Comparison of ENCODE assay signal across 8 cellular contexts in the genomic region with DNA sequence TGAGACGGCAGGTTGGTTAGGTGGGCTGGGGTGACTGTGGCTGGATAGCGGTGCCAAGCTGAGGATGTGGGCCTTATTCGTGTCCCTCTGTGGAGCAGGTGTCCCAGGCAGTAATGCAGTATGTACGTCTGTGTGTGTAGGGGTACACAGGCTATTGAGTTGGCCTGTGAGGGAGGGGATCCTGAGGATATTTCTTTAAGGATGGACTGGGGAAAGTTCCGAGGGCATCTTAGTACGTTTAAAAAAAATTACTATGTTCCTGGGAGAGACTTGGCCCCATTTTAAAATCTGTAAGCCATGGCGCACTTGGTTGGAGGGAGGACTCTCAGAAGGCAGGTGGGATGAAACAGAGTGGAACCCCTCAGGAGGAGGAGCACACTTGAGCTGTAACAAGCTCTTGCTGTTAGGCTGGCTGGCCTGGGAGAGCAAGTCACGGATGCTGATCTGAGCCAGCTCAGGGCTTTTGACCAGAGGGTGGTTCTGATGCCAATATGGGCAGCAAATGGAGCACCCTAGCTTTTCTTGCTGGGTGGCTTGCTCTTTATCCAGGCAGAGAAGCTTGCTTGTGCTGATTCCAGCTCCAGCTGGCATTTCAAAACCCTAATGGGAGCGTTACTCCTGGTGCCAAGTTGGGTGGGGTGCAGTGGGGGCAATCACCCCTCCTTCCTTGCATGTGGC. TPM values are rescaled to one million over a fixed set of nuclear protein-coding genes. Genes with fewer than 3 reads are reported as not detected.
DNase-seq lines count a peak whose midpoint lies in the region; ATAC-seq, FAIRE-seq and TF ChIP-seq lines count a peak whose summit lies in the region.

No MANE protein-coding gene starts in this region.

- in situ Hi-C loops in HepG2 (cut with HindIII; ENCODE audit: extremely low pct_ligation_motif_present, low pct_unique_long_range_greater_than_20kb) (loop anchor here (10.0 to 25.0 kb wide), 2 partner anchors 70 to 318 kb away; no protein-coding TSS in a partner anchor), GM13976 (cut with MboI; ENCODE audit: low sequenced_read_pairs, unreplicated experiment) (no loop called here)

- WGBS in HepG2 (ENCODE audit: low lambda C conversion rate), result 7% methylated on average over 8 of the region's 9 CpGs

- H3K4me3 ChIP-seq in bronchial epithelial cell (ENCODE audit: low read depth, low read length) (peak overlapping the region; percentile 98), HepG2 (replicated peaks in 1 of 3; ENCODE audit: insufficient read depth in 1 of 3, low read depth in 2 of 3, low read length in 3 of 3) (peak overlapping the region; percentile 72 to 94 (median 82)), stomach smooth muscle (ENCODE audit: low read length in 2 of 2) (peak overlapping the region; percentile 98 to 100)

- FAIRE-seq in bronchial epithelial cell (lab: Jason Lieb, UNC) (no peak), HepG2 (lab: Jason Lieb, UNC) (no peak)

- H3K27ac ChIP-seq in HepG2 (ENCODE audit: extremely low read length, insufficient read depth, low read length) (peak overlapping the region; percentile 41), stomach smooth muscle (ENCODE audit: low read length) (peak overlapping the region; percentile 88)

- H3K9me3 ChIP-seq in HepG2 (ENCODE audit: low read length), result no peaks in the 10 kb centered on the region
- no peaks in the 10 kb centered on the region for H3K9me3 ChIP-seq in stomach smooth muscle (ENCODE audit: control insufficient read depth in 2 of 2, low read length in 2 of 2)

- TF ChIP-seq EP300 in HepG2 (IDR thresholded peaks at IDR 0.05; ENCODE audit: low read depth in 2 of 2, low read length in 2 of 2) (no peak), HepG2 (CRISPR knock-in tag; IDR thresholded peaks at IDR 0.05; ENCODE audit: borderline replicate concordance) (no peak)

- TF ChIP-seq CTCF in bronchial epithelial cell (IDR thresholded peaks at IDR 0.05; ENCODE audit: insufficient read depth, low read length, severe bottlenecking), result no peak
- TF ChIP-seq CTCF in HepG2 (CRISPR knock-in tag; IDR thresholded peaks at IDR 0.05), result no peak
- no peak for TF ChIP-seq CTCF in GM13976 (IDR thresholded peaks at IDR 0.05; ENCODE audit: borderline replicate concordance, control extremely low read depth, extremely low read depth, insufficient read depth, missing control alignments)

- H2AFZ ChIP-seq in HepG2 (ENCODE audit: low read length), result no peak overlapping the region

- DNase-seq in activated CD4-positive, alpha-beta T cell treated with anti-CD3 and anti-CD28 coated beads for 48 hours, result peak; percentile 24
- no peak for DNase-seq in activated CD4-positive, alpha-beta T cell treated with anti-CD3 and anti-CD28 coated beads, Interleukin-2, amount 50 U/mL, for 4 hours
- DNase-seq in NCI-H226 (peak; percentile 10), bronchial epithelial cell (ENCODE audit: low read depth) (no peak), HepG2 (ENCODE audit: low spot score) (no peak), GM13976 (ENCODE audit: low spot score) (no peak), NCI-H526 treated with DMSO at 0.1 percent for 48 hours (lab: John Stamatoyannopoulos, UW) (no peak)

- CTCF ChIA-PET in HepG2 (lab: Yijun Ruan, JAX; ENCODE audit: low intra/inter-chr PET ratio, low total read pairs), result no interaction called here

- no peak for TF ChIP-seq RAD21 in HepG2 (CRISPR knock-in tag; IDR thresholded peaks at IDR 0.05)

- H3K4me1 ChIP-seq in HepG2 (ENCODE audit: insufficient read depth, low read length) (peaks cover 35% of the 10 kb centered on the region), stomach smooth muscle (ENCODE audit: control insufficient read depth, insufficient read depth, low read length) (peaks cover 8% of the 10 kb centered on the region)

- H4K20me1 ChIP-seq in HepG2 (ENCODE audit: insufficient read depth, low read length), result no peaks in the 10 kb centered on the region

- BruUV-seq in HepG2 (replicated peaks; lab: Mats Ljungman, UMichigan), result TSS peak; percentile 9

- H3K79me2 ChIP-seq in HepG2 (ENCODE audit: insufficient read depth, low read length), result peaks cover 26% of the 10 kb centered on the region

- H3K4me2 ChIP-seq in HepG2 (ENCODE audit: low read depth, low read length), result peak overlapping the region; percentile 96

- H3K27me3 ChIP-seq in bronchial epithelial cell (ENCODE audit: control insufficient read depth, insufficient read depth, low read length) (no peaks in the 10 kb centered on the region), HepG2 (ENCODE audit: control insufficient read depth in 1 of 2, insufficient read depth in 2 of 2, low read length in 2 of 2) (no peaks in the 10 kb centered on the region; a peak in 1 of 5 replicates), stomach smooth muscle (ENCODE audit: control insufficient read depth in 1 of 2, insufficient read depth in 2 of 2, low read length in 2 of 2) (no peaks in the 10 kb centered on the region)

- H3K36me3 ChIP-seq in bronchial epithelial cell (ENCODE audit: control insufficient read depth, insufficient read depth, low read length) (no peaks in the 10 kb centered on the region), HepG2 (replicated peaks in 1 of 2; ENCODE audit: control insufficient read depth in 1 of 2, insufficient read depth in 2 of 2, low read length in 2 of 2) (no peaks in the 10 kb centered on the region), stomach smooth muscle (ENCODE audit: control insufficient read depth in 2 of 2, insufficient read depth in 2 of 2, low read length in 2 of 2) (no peaks in the 10 kb centered on the region)

- peak overlapping the region; percentile 79 for H3K9ac ChIP-seq in HepG2 (ENCODE audit: insufficient read depth, low read depth, low read length)
- peak overlapping the region; percentile 97 to 98 for H3K9ac ChIP-seq in stomach smooth muscle (ENCODE audit: low read length in 2 of 2)

- no peak; a peak in 1 of 4 replicates for TF ChIP-seq POLR2A in HepG2 (IDR thresholded peaks at IDR 0.05; ENCODE audit: insufficient read depth in 1 of 2, low read depth in 2 of 2, low read length in 2 of 2)

- POLR2A ChIA-PET in HepG2 (lab: Yijun Ruan, JAX), result interaction anchor here (0.8 to 3.0 kb wide), 10 partner anchors 8 to 70 kb away, joined by 3 to 25 read pairs (median 5); a partner anchor contains a TSS

- intact Hi-C loops in HepG2 (cut with micrococcal nuclease; ENCODE audit: unreplicated experiment), result loop anchor here (5.0 kb wide), 1 partner anchor 33 kb away; no protein-coding TSS in a partner anchor

- ATAC-seq in HepG2, result peak; percentile 69

RNA-seq across cellular contexts. Expression of a gene that starts 0.8 kb away (rescaled TPM):
- total RNA-seq in bronchial epithelial cell (26.1 and 36.4 TPM in 2 replicates), HepG2 (2016; rRNA removed; fragmentation: Illumina TruSeq; extraction: Trizol) (8.3 and 11.6 TPM in 2 replicates)
- 4.0 and 4.2 TPM in 2 replicates for total RNA-seq in HepG2 (2016; cell fraction: cytosol; rRNA removed; fragmentation: Illumina TruSeq; extraction: Trizol; ENCODE audit: low read depth)
- 8.5 and 10.6 TPM in 2 replicates for total RNA-seq in HepG2 (2016; cell fraction: insoluble cytoplasmic fraction; rRNA removed; fragmentation: Illumina TruSeq; extraction: Trizol)
- 15.7 and 18.8 TPM in 2 replicates for total RNA-seq in HepG2 (2016; cell fraction: membrane; rRNA removed; fragmentation: Illumina TruSeq; extraction: Trizol)
- total RNA-seq in HepG2 (2016; cell fraction: nucleus; rRNA removed; fragmentation: Illumina TruSeq; extraction: Trizol), result 6.4 and 7.2 TPM in 2 replicates
- 12.3 and 14.9 TPM in 2 replicates for polyA plus RNA-seq in HepG2 (2011; rRNA removed)
- polyA plus RNA-seq in HepG2 (2011; cell fraction: cytosol; rRNA removed), result 18.7 and 19.4 TPM in 2 replicates
- polyA plus RNA-seq in HepG2 (2011; cell fraction: nucleus; rRNA removed), result 8.0 and 9.0 TPM in 2 replicates
- polyA plus RNA-seq in HepG2 (2012), result 11.9 and 14.7 TPM in 2 replicates
- 2.6 and 2.8 TPM in 2 replicates for polyA plus RNA-seq in HepG2 (2016; cell fraction: cytosol; fragmentation: Illumina TruSeq; extraction: Trizol; ENCODE audit: low read depth)
- polyA plus RNA-seq in HepG2 (2016; cell fraction: insoluble cytoplasmic fraction; fragmentation: Illumina TruSeq; extraction: Trizol; ENCODE audit: low read depth), result 10.0 and 11.7 TPM in 2 replicates
- 10.4 and 14.8 TPM in 2 replicates for polyA plus RNA-seq in HepG2 (2016; cell fraction: membrane; fragmentation: Illumina TruSeq; extraction: Trizol; ENCODE audit: low read depth)
- polyA plus RNA-seq in HepG2 (2016; cell fraction: nucleus; fragmentation: Illumina TruSeq; extraction: Trizol; ENCODE audit: insufficient read depth, low read depth), result 9.0 and 9.1 TPM in 2 replicates
- 33.2 and 39.2 TPM in 2 replicates for polyA minus RNA-seq in HepG2 (2011; rRNA and poly(A)+ RNA removed; ENCODE audit: low replicate concordance)
- polyA minus RNA-seq in HepG2 (2011; cell fraction: cytosol; rRNA and poly(A)+ RNA removed), result 12.8 and 18.7 TPM in 2 replicates
- 6.4 and 8.5 TPM in 2 replicates for polyA minus RNA-seq in HepG2 (2011; cell fraction: nucleus; rRNA and poly(A)+ RNA removed)

RNA-seq across cellular contexts. Expression of a gene that starts 30.1 kb away (rescaled TPM):
- 0.64 and 3.4 TPM in 2 replicates for total RNA-seq in bronchial epithelial cell
- 20.6 and 21.1 TPM in 2 replicates for total RNA-seq in HepG2 (2016; rRNA removed; fragmentation: Illumina TruSeq; extraction: Trizol)
- 3.3 and 5.4 TPM in 2 replicates for total RNA-seq in HepG2 (2016; cell fraction: cytosol; rRNA removed; fragmentation: Illumina TruSeq; extraction: Trizol; ENCODE audit: low read depth)
- 20.6 and 21.4 TPM in 2 replicates for total RNA-seq in HepG2 (2016; cell fraction: insoluble cytoplasmic fraction; rRNA removed; fragmentation: Illumina TruSeq; extraction: Trizol)
- 11.4 and 11.6 TPM in 2 replicates for total RNA-seq in HepG2 (2016; cell fraction: membrane; rRNA removed; fragmentation: Illumina TruSeq; extraction: Trizol)
- total RNA-seq in HepG2 (2016; cell fraction: nucleus; rRNA removed; fragmentation: Illumina TruSeq; extraction: Trizol), result 28.0 and 31.8 TPM in 2 replicates
- 12.8 and 13.2 TPM in 2 replicates for polyA plus RNA-seq in HepG2 (2011; rRNA removed)
- polyA plus RNA-seq in HepG2 (2011; cell fraction: cytosol; rRNA removed), result 5.4 and 6.9 TPM in 2 replicates
- polyA plus RNA-seq in HepG2 (2011; cell fraction: nucleus; rRNA removed), result 22.9 and 27.4 TPM in 2 replicates
- 3.6 and 9.3 TPM in 2 replicates for polyA plus RNA-seq in HepG2 (2012)
- 3.8 and 4.0 TPM in 2 replicates for polyA plus RNA-seq in HepG2 (2016; cell fraction: cytosol; fragmentation: Illumina TruSeq; extraction: Trizol; ENCODE audit: low read depth)
- 19.3 and 19.8 TPM in 2 replicates for polyA plus RNA-seq in HepG2 (2016; cell fraction: insoluble cytoplasmic fraction; fragmentation: Illumina TruSeq; extraction: Trizol; ENCODE audit: low read depth)
- polyA plus RNA-seq in HepG2 (2016; cell fraction: membrane; fragmentation: Illumina TruSeq; extraction: Trizol; ENCODE audit: low read depth), result 7.4 and 7.7 TPM in 2 replicates
- polyA plus RNA-seq in HepG2 (2016; cell fraction: nucleus; fragmentation: Illumina TruSeq; extraction: Trizol; ENCODE audit: insufficient read depth, low read depth), result 35.9 and 39.3 TPM in 2 replicates
- polyA minus RNA-seq in HepG2 (2011; rRNA and poly(A)+ RNA removed; ENCODE audit: low replicate concordance), result 40.1 and 60.7 TPM in 2 replicates
- polyA minus RNA-seq in HepG2 (2011; cell fraction: cytosol; rRNA and poly(A)+ RNA removed), result 4.2 and 4.6 TPM in 2 replicates
- 22.6 and 30.6 TPM in 2 replicates for polyA minus RNA-seq in HepG2 (2011; cell fraction: nucleus; rRNA and poly(A)+ RNA removed)

RNA-seq across cellular contexts. Expression of a gene that starts 30.3 kb away (rescaled TPM):
- total RNA-seq in bronchial epithelial cell, result 4.7 and 5.8 TPM in 2 replicates
- 6.6 and 10.0 TPM in 2 replicates for total RNA-seq in HepG2 (2016; rRNA removed; fragmentation: Illumina TruSeq; extraction: Trizol)
- 2.5 and 2.7 TPM in 2 replicates for total RNA-seq in HepG2 (2016; cell fraction: cytosol; rRNA removed; fragmentation: Illumina TruSeq; extraction: Trizol; ENCODE audit: low read depth)
- 6.6 and 10.2 TPM in 2 replicates for total RNA-seq in HepG2 (2016; cell fraction: insoluble cytoplasmic fraction; rRNA removed; fragmentation: Illumina TruSeq; extraction: Trizol)
- 3.3 and 3.5 TPM in 2 replicates for total RNA-seq in HepG2 (2016; cell fraction: membrane; rRNA removed; fragmentation: Illumina TruSeq; extraction: Trizol)
- total RNA-seq in HepG2 (2016; cell fraction: nucleus; rRNA removed; fragmentation: Illumina TruSeq; extraction: Trizol), result 2.8 and 3.0 TPM in 2 replicates
- polyA plus RNA-seq in HepG2 (2011; rRNA removed), result 3.9 and 5.2 TPM in 2 replicates
- 2.9 and 3.4 TPM in 2 replicates for polyA plus RNA-seq in HepG2 (2011; cell fraction: cytosol; rRNA removed)
- 1.2 and 1.4 TPM in 2 replicates for polyA plus RNA-seq in HepG2 (2011; cell fraction: nucleus; rRNA removed)
- 5.8 TPM in 2 replicates for polyA plus RNA-seq in HepG2 (2012)
- polyA plus RNA-seq in HepG2 (2016; cell fraction: cytosol; fragmentation: Illumina TruSeq; extraction: Trizol; ENCODE audit: low read depth), result 3.3 and 3.9 TPM in 2 replicates
- polyA plus RNA-seq in HepG2 (2016; cell fraction: insoluble cytoplasmic fraction; fragmentation: Illumina TruSeq; extraction: Trizol; ENCODE audit: low read depth), result 10.6 and 12.6 TPM in 2 replicates
- 2.9 and 3.5 TPM in 2 replicates for polyA plus RNA-seq in HepG2 (2016; cell fraction: membrane; fragmentation: Illumina TruSeq; extraction: Trizol; ENCODE audit: low read depth)
- 4.1 and 5.5 TPM in 2 replicates for polyA plus RNA-seq in HepG2 (2016; cell fraction: nucleus; fragmentation: Illumina TruSeq; extraction: Trizol; ENCODE audit: insufficient read depth, low read depth)
- polyA minus RNA-seq in HepG2 (2011; rRNA and poly(A)+ RNA removed; ENCODE audit: low replicate concordance), result 0.94 and 3.1 TPM in 2 replicates
- polyA minus RNA-seq in HepG2 (2011; cell fraction: cytosol; rRNA and poly(A)+ RNA removed), result 1.3 and 1.5 TPM in 2 replicates
- 1.4 and 1.7 TPM in 2 replicates for polyA minus RNA-seq in HepG2 (2011; cell fraction: nucleus; rRNA and poly(A)+ RNA removed)

Comparison
In these comparisons a context has a peak if more than half of its experiments do, and no peak if none do; other contexts are left out.
1. DNase-seq: peak in activated CD4-positive, alpha-beta T cell treated with anti-CD3 and anti-CD28 coated beads for 48 hours (single experiment) and NCI-H226 (single experiment); none in activated CD4-positive, alpha-beta T cell treated with anti-CD3 and anti-CD28 coated beads, Interleukin-2, amount 50 U/mL, for 4 hours (0 of 2), bronchial epithelial cell (single experiment), HepG2 (single experiment), GM13976 (single experiment) and NCI-H526 treated with DMSO at 0.1 percent for 48 hours (single experiment).
2. Peak in every context shown above with its lines, with median percentiles within 50 percentile points of each other: H3K4me3 ChIP-seq.